ENCODE assay signal across 21 cellular contexts in the genomic region with DNA sequence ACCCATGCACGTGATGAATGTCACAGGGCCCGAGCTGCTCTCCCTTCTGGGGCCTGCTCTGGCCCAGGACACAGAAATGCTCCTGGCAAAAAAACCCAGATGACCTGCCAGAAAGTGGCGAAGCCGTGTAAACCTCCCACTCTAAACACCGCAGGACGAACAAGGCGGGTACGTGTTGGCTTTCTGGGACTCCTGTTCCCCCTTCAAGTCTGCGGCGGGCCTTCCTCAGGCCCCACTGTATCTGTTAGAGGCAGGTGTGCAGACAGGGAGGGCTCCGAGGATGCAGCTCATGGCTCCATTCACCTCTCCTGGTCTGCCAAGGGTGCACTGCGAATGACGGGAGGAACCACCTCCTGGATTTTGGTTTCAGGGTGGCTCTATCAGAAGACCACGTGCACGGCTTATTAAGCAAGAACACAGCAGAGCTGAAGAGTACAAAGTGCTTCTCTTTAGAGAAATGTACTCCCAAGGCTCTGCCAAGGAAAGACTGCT.
DNase-seq lines count a peak whose midpoint lies in the region; ATAC-seq, FAIRE-seq and TF ChIP-seq lines count a peak whose summit lies in the region.
"Had no signal": no experiment of that assay in that cellular context is flagged by ENCODE, and none has a peak within 500 bp of the region (broad histone marks: within the 10 kb centered on the region; RNA-seq: fewer than 3 reads in every experiment).

No MANE protein-coding gene starts in this region.

- no peak for FAIRE-seq in HepG2 (lab: Jason Lieb, UNC)
- FAIRE-seq: A549, bronchial epithelial cell, D721Med had no signal

- H3K9me3 ChIP-seq in liver (ENCODE audit: control insufficient read depth in 4 of 4, low read length in 3 of 4) (peaks cover 3 to 13% (median 5%) of the 10 kb centered on the region in 4 donors), HepG2 (ENCODE audit: low read length) (peaks cover 18% of the 10 kb centered on the region), right cardiac atrium (ENCODE audit: control insufficient read depth, low read length) (no peaks in the 10 kb centered on the region), aorta (ENCODE audit: control insufficient read depth, low read length) (peaks cover 1% of the 10 kb centered on the region)

- in situ Hi-C loops in HepG2 (cut with HindIII; ENCODE audit: extremely low pct_ligation_motif_present, low pct_unique_long_range_greater_than_20kb) = no loop called here

- no peak for TF ChIP-seq POLR2A in HepG2 (IDR thresholded peaks at IDR 0.05; ENCODE audit: insufficient read depth in 1 of 2, low read depth in 2 of 2, low read length in 2 of 2)

- H3K4me1 ChIP-seq in liver (ENCODE audit: control insufficient read depth in 4 of 4, insufficient read depth in 4 of 4, low read length in 3 of 4) (peaks cover 2 to 46% (median 38%) of the 10 kb centered on the region in 4 donors), HepG2 (ENCODE audit: insufficient read depth, low read length) (peaks cover 8% of the 10 kb centered on the region; the same call in 1 of the 2 replicates), right cardiac atrium (ENCODE audit: control insufficient read depth, insufficient read depth, low read length) (no peaks in the 10 kb centered on the region), rectal smooth muscle tissue (ENCODE audit: control insufficient read depth, insufficient read depth, low read length) (peaks cover 3% of the 10 kb centered on the region), aorta (ENCODE audit: control insufficient read depth in 1 of 2, insufficient read depth in 2 of 2, low read length in 2 of 2) (no peaks in the 10 kb centered on the region)
- H3K4me1 ChIP-seq: A549, spleen had no signal

- H3K9ac ChIP-seq in liver (ENCODE audit: low read depth in 1 of 2, low read length in 2 of 2) (no peak overlapping the region), HepG2 (ENCODE audit: insufficient read depth, low read depth, low read length) (no peak overlapping the region), rectal smooth muscle tissue (ENCODE audit: low read length) (no peak overlapping the region)

- peak overlapping the region; percentile 64 to 68 for H3K27ac ChIP-seq in liver (ENCODE audit: low read depth in 1 of 2, low read length in 2 of 2)
- H3K27ac ChIP-seq in HepG2 (ENCODE audit: extremely low read length, insufficient read depth, low read length) = no peak overlapping the region
- peak overlapping the region; percentile 56 for H3K27ac ChIP-seq in right cardiac atrium (ENCODE audit: low read length)
- peak overlapping the region; percentile 26 for H3K27ac ChIP-seq in rectal smooth muscle tissue (ENCODE audit: low read depth, low read length)
- peak overlapping the region in 1 of 2 donors; percentile 38 for H3K27ac ChIP-seq in aorta (ENCODE audit: low read depth in 1 of 2, low read length in 2 of 2)
- H3K27ac ChIP-seq: A549, RWPE1, spleen had no signal

- H3K4me3 ChIP-seq in liver (ENCODE audit: low read depth in 1 of 3, low read length in 3 of 3) (no peak overlapping the region), HepG2 (replicated peaks in 1 of 3; ENCODE audit: insufficient read depth in 1 of 3, low read depth in 2 of 3, low read length in 3 of 3) (no peak overlapping the region), right cardiac atrium (ENCODE audit: low read length) (no peak overlapping the region), rectal smooth muscle tissue (ENCODE audit: low read length) (no peak overlapping the region), aorta (ENCODE audit: low read length in 2 of 2) (no peak overlapping the region)
- H3K4me3 ChIP-seq: A549, spleen had no signal

- H3K36me3 ChIP-seq in liver (ENCODE audit: control insufficient read depth in 4 of 4, insufficient read depth in 3 of 4, low read depth in 1 of 4, low read length in 3 of 4) (no peaks in the 10 kb centered on the region), HepG2 (replicated peaks in 1 of 2; ENCODE audit: control insufficient read depth in 1 of 2, insufficient read depth in 2 of 2, low read length in 2 of 2) (no peaks in the 10 kb centered on the region), rectal smooth muscle tissue (ENCODE audit: control insufficient read depth, insufficient read depth, low read length) (no peaks in the 10 kb centered on the region), aorta (ENCODE audit: control insufficient read depth in 1 of 2, insufficient read depth in 2 of 2, low read length in 1 of 2) (no peaks in the 10 kb centered on the region)
- H3K36me3 ChIP-seq: spleen had no signal

- H3K27me3 ChIP-seq in liver (ENCODE audit: control insufficient read depth in 4 of 4, insufficient read depth in 4 of 4, low read length in 3 of 4) (no peaks in the 10 kb centered on the region), HepG2 (ENCODE audit: control insufficient read depth in 1 of 2, insufficient read depth in 2 of 2, low read length in 2 of 2) (no peaks in the 10 kb centered on the region), right cardiac atrium (ENCODE audit: control insufficient read depth, insufficient read depth) (no peaks in the 10 kb centered on the region), rectal smooth muscle tissue (ENCODE audit: control insufficient read depth, insufficient read depth, low read length) (no peaks in the 10 kb centered on the region), aorta (ENCODE audit: control insufficient read depth in 1 of 2, insufficient read depth in 2 of 2, low read length in 1 of 2) (no peaks in the 10 kb centered on the region)

- WGBS in liver = 68% methylated on average over 15 of the region's 15 CpGs
- WGBS in HepG2 (ENCODE audit: low lambda C conversion rate) = 54% methylated on average over 12 of the region's 15 CpGs
- WGBS in right cardiac atrium = 54% methylated on average over 15 of the region's 15 CpGs
- 11% methylated on average over 15 of the region's 15 CpGs for WGBS in aorta, 2 donors

- no peaks in the 10 kb centered on the region for H3K79me2 ChIP-seq in HepG2 (ENCODE audit: insufficient read depth, low read length)

- no peaks in the 10 kb centered on the region for H4K20me1 ChIP-seq in HepG2 (ENCODE audit: insufficient read depth, low read length)

- intact Hi-C loops in HepG2 (cut with micrococcal nuclease; ENCODE audit: unreplicated experiment) (no loop called here), right cardiac atrium (cut with DNase I) (no loop called here), aorta (cut with DNase I) (loop anchor here in 1 of 2 donors (10.0 kb wide), 1 partner anchor 147 kb away; no protein-coding TSS in a partner anchor)

- no peak overlapping the region for H2AFZ ChIP-seq in HepG2 (ENCODE audit: low read length)

- DNase-seq in HepG2 (ENCODE audit: low spot score) (no peak), right cardiac atrium (peak; percentile 42 to 74 (median 57)), aorta (no peak), epidermal melanocyte (ENCODE audit: insufficient read length, low spot score) (no peak)
- no peak for DNase-seq in activated CD4-positive, CD25-positive, alpha-beta regulatory T cell (lab: John Stamatoyannopoulos, UW)
- DNase-seq: activated CD4-positive, alpha-beta T cell treated with anti-CD3 and anti-CD28 coated beads for 36 hours; activated effector memory CD4-positive, alpha-beta T cell treated with Interleukin-2 at 50 U/mL for 16 hours; foreskin melanocyte; GDM1; MM.1S; NCI-H1436 treated with DMSO at 0.1 percent for 48 hours; NCI-H526 treated with DMSO at 0.1 percent for 48 hours; spleen had no signal

- TF ChIP-seq EP300 in HepG2 (IDR thresholded peaks at IDR 0.05; ENCODE audit: low read depth in 2 of 2, low read length in 2 of 2) = no peak
- TF ChIP-seq EP300 in HepG2 (CRISPR knock-in tag; IDR thresholded peaks at IDR 0.05; ENCODE audit: borderline replicate concordance) = no peak

- CTCF ChIA-PET in HepG2 (lab: Yijun Ruan, JAX; ENCODE audit: low intra/inter-chr PET ratio, low total read pairs) = no interaction called here

- POLR2A ChIA-PET in HepG2 (lab: Yijun Ruan, JAX) = no interaction called here

- TF ChIP-seq CTCF in liver (IDR thresholded peaks at IDR 0.05; ENCODE audit: low read depth, low read length, missing input control) (no peak), HepG2 (CRISPR knock-in tag; IDR thresholded peaks at IDR 0.05) (no peak)

- ATAC-seq in HepG2 (no peak), right cardiac atrium (peak; percentile 80), aorta (ENCODE audit: low FRiP score) (peak; percentile 71), GM18520 (IDR thresholded peaks at IDR 0.05; ENCODE audit: unreplicated experiment) (no peak)
- ATAC-seq: A549; activated CD4-positive, alpha-beta T cell treated with anti-CD3 and anti-CD28 coated beads for 36 hours; natural killer cell treated with Interleukin-12 subunit alpha and Interleukin-12 subunit beta and Interleukin-15 and Interleukin-18, amount 100 ng/mL, for 72 hours had no signal

- TF ChIP-seq RAD21 in liver (IDR thresholded peaks at IDR 0.05) (peak in 1 of 2 donors; percentile 9), HepG2 (CRISPR knock-in tag; IDR thresholded peaks at IDR 0.05) (no peak)

- H3K4me2 ChIP-seq in HepG2 (ENCODE audit: low read depth, low read length) = no peak overlapping the region
- H3K4me2 ChIP-seq: A549 had no signal

- no TSS peak for BruUV-seq in HepG2 (replicated peaks; lab: Mats Ljungman, UMichigan)

TF ChIP-seq in liver, 16 proteins besides CTCF, POLR2A, EP300 and RAD21 (continues in another document):
- peak; percentile 32 to 71 for TF ChIP-seq HNF4A (conservative IDR thresholded peaks at IDR 0.05)

TF ChIP-seq in HepG2, 621 proteins besides CTCF, POLR2A, EP300 and RAD21 (continues in another document):
- no peak for TF ChIP-seq ADNP (CRISPR knock-in tag; IDR thresholded peaks at IDR 0.05)
- TF ChIP-seq HMGA1 (CRISPR knock-in tag; conservative IDR thresholded peaks at IDR 0.05) = no peak
- TF ChIP-seq, protein P1, sequence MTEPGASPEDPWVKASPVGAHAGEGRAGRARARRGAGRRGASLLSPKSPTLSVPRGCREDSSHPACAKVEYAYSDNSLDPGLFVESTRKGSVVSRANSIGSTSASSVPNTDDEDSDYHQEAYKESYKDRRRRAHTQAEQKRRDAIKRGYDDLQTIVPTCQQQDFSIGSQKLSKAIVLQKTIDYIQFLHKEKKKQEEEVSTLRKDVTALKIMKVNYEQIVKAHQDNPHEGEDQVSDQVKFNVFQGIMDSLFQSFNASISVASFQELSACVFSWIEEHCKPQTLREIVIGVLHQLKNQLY (CRISPR knock-in tag; IDR thresholded peaks at IDR 0.05) = no peak
- no peak for TF ChIP-seq FIP1L1 (IDR thresholded peaks at IDR 0.05; ENCODE audit: borderline replicate concordance, insufficient read depth, low read depth, low read length)
- TF ChIP-seq ZNF101 (CRISPR knock-in tag; IDR thresholded peaks at IDR 0.05; ENCODE audit: borderline replicate concordance, low read depth) = no peak

Comparison
In these comparisons a context has a peak if more than half of its experiments do, and no peak if none do; other contexts are left out.
1. ATAC-seq: peak in right cardiac atrium (2 of 2) and aorta (single experiment); none in HepG2 (single experiment) and GM18520 (single experiment).
2. DNase-seq: peak in right cardiac atrium (3 of 3); none in HepG2 (single experiment), aorta (0 of 2), epidermal melanocyte (single experiment) and activated CD4-positive, CD25-positive, alpha-beta regulatory T cell (0 of 4).